ENCODE assay signal across 24 cellular contexts in genomic region chr19:41810301-41810700, GRCh38. TPM values are rescaled to one million over a fixed set of nuclear protein-coding genes. Genes with fewer than 3 reads are reported as not detected.
"Had no signal": no experiment of that assay in that cellular context is flagged by ENCODE, and none has a peak within 500 bp of the region (broad histone marks: within the 10 kb centered on the region; RNA-seq: fewer than 3 reads in every experiment).

No MANE protein-coding gene starts in this region.

- ATAC-seq: activated naive CD8-positive, alpha-beta T cell treated with anti-CD3 and anti-CD28 coated beads, Interleukin-2, amount 50 U/mL, for 24 hours; activated T-cell treated with anti-CD3 and anti-CD28 coated beads, Interleukin-2, amount 50 U/mL, for 4 hours; stimulated activated effector memory CD8-positive, alpha-beta T cell treated with anti-CD3 and anti-CD28 coated beads, Interleukin-12 subunit alpha, Interleukin-12 subunit beta, amount 100 ng/mL, for 72 hours had no signal

- H3K36me3 ChIP-seq: brain microvascular endothelial cell, thyroid gland had no signal

- H3K4me1 ChIP-seq: thyroid gland had no signal

- H3K27ac ChIP-seq: brain microvascular endothelial cell, thyroid gland had no signal

- H3K9me3 ChIP-seq: thyroid gland had no signal

- DNase-seq: activated CD4-positive, alpha-beta T cell treated with anti-CD3 and anti-CD28 coated beads, Interleukin-2, amount 50 U/mL, for 1 hour; activated CD8-positive, alpha-beta memory T cell treated with anti-CD3 and anti-CD28 coated beads, Interleukin-2, amount 50 U/mL, for 4 hours; activated naive CD4-positive, alpha-beta T cell treated with anti-CD3 and anti-CD28 coated beads, Interleukin-2, amount 10 ng/mL, durations not matched to agents 7 days and 5 days; activated naive CD8-positive, alpha-beta T cell treated with anti-CD3 and anti-CD28 coated beads, Interleukin-2, amount 50 U/mL, for 24 hours; activated T-cell treated with anti-CD3 and anti-CD28 coated beads, Interleukin-2, amount 50 U/mL, for 4 hours; brain microvascular endothelial cell; cortex of kidney; effector CD4-positive, alpha-beta T cell; kidney; left ventricle myocardium superior; mesendoderm; occipital lobe; retina; small intestine; stimulated activated CD4-positive, alpha-beta T cell treated with anti-CD3 and anti-CD28 coated beads, Interleukin-4, amount 100 ng/mL, for 24 hours; thyroid gland had no signal

- H3K4me3 Mint-ChIP-seq: activated naive CD4-positive, alpha-beta T cell treated with anti-CD3 and anti-CD28 coated beads, Interleukin-2, amount 10 ng/mL, durations not matched to agents 7 days and 5 days; activated naive CD8-positive, alpha-beta T cell treated with anti-CD3 and anti-CD28 coated beads, Interleukin-2, amount 50 U/mL, for 24 hours; activated T-cell treated with anti-CD3 and anti-CD28 coated beads, Interleukin-2, amount 50 U/mL, for 4 hours; nephron; stimulated activated effector memory CD8-positive, alpha-beta T cell treated with anti-CD3 and anti-CD28 coated beads, Interleukin-12 subunit alpha, Interleukin-12 subunit beta, amount 100 ng/mL, for 72 hours; T-helper 1 cell treated with Interleukin-12 subunit alpha and Interleukin-12 subunit beta and Interleukin-4 antibody, amounts not matched to agents 30 μg/mL and 1 μg/mL, for 36 hours had no signal

- H3K27ac Mint-ChIP-seq: activated naive CD4-positive, alpha-beta T cell treated with anti-CD3 and anti-CD28 coated beads, Interleukin-2, amount 10 ng/mL, durations not matched to agents 7 days and 5 days; activated naive CD8-positive, alpha-beta T cell treated with anti-CD3 and anti-CD28 coated beads, Interleukin-2, amount 50 U/mL, for 24 hours; nephron; stimulated activated effector memory CD8-positive, alpha-beta T cell treated with anti-CD3 and anti-CD28 coated beads, Interleukin-12 subunit alpha, Interleukin-12 subunit beta, amount 100 ng/mL, for 72 hours; T-helper 1 cell treated with Interleukin-12 subunit alpha and Interleukin-12 subunit beta and Interleukin-4 antibody, amounts not matched to agents 30 μg/mL and 1 μg/mL, for 36 hours had no signal

- H3K4me3 ChIP-seq: thyroid gland had no signal

- H3K4me1 Mint-ChIP-seq: nephron; stimulated activated effector memory CD8-positive, alpha-beta T cell treated with anti-CD3 and anti-CD28 coated beads, Interleukin-12 subunit alpha, Interleukin-12 subunit beta, amount 100 ng/mL, for 72 hours had no signal

- H3K9me3 Mint-ChIP-seq: activated naive CD4-positive, alpha-beta T cell treated with anti-CD3 and anti-CD28 coated beads, Interleukin-2, amount 10 ng/mL, durations not matched to agents 7 days and 5 days; activated naive CD8-positive, alpha-beta T cell treated with anti-CD3 and anti-CD28 coated beads, Interleukin-2, amount 50 U/mL, for 24 hours; activated T-cell treated with anti-CD3 and anti-CD28 coated beads, Interleukin-2, amount 50 U/mL, for 4 hours; nephron; stimulated activated effector memory CD8-positive, alpha-beta T cell treated with anti-CD3 and anti-CD28 coated beads, Interleukin-12 subunit alpha, Interleukin-12 subunit beta, amount 100 ng/mL, for 72 hours; T-helper 1 cell treated with Interleukin-12 subunit alpha and Interleukin-12 subunit beta and Interleukin-4 antibody, amounts not matched to agents 30 μg/mL and 1 μg/mL, for 36 hours had no signal

- H3K36me3 Mint-ChIP-seq: activated naive CD4-positive, alpha-beta T cell treated with anti-CD3 and anti-CD28 coated beads, Interleukin-2, amount 10 ng/mL, durations not matched to agents 7 days and 5 days; stimulated activated effector memory CD8-positive, alpha-beta T cell treated with anti-CD3 and anti-CD28 coated beads, Interleukin-12 subunit alpha, Interleukin-12 subunit beta, amount 100 ng/mL, for 72 hours had no signal

- H3K27me3 ChIP-seq: brain microvascular endothelial cell, thyroid gland had no signal

RNA-seq across cellular contexts. Expression of gene CEACAM3, which starts 13.9 kb away (rescaled TPM):
- total RNA-seq: activated T-cell treated with anti-CD3 and anti-CD28 coated beads, Interleukin-2, amount 50 U/mL, for 4 hours; frontal cortex; occipital lobe; thyroid gland had no signal
- polyA plus RNA-seq: aorta had no signal

RNA-seq across cellular contexts. Expression of gene LYPD4, which starts 34.2 kb away (rescaled TPM):
- total RNA-seq: activated T-cell treated with anti-CD3 and anti-CD28 coated beads, Interleukin-2, amount 50 U/mL, for 4 hours; aorta; frontal cortex; kidney; left ventricle myocardium superior; occipital lobe; posterior vena cava; subcutaneous adipose tissue; thyroid gland had no signal
- polyA plus RNA-seq: aorta, esophagus, small intestine had no signal

RNA-seq across cellular contexts. Expression of gene DMRTC2, which starts 34.5 kb away (rescaled TPM):
- total RNA-seq: activated T-cell treated with anti-CD3 and anti-CD28 coated beads, Interleukin-2, amount 50 U/mL, for 4 hours; aorta; frontal cortex; kidney; left ventricle myocardium superior; occipital lobe; posterior vena cava; subcutaneous adipose tissue had no signal
- polyA plus RNA-seq: aorta, small intestine had no signal

RNA-seq across cellular contexts. Expression of gene CEACAM6, which starts 55.0 kb away (rescaled TPM):
- total RNA-seq: frontal cortex, kidney, left ventricle myocardium superior, occipital lobe, subcutaneous adipose tissue had no signal
